16 cellular contexts compared by ENCODE assay signal in the genomic region with DNA sequence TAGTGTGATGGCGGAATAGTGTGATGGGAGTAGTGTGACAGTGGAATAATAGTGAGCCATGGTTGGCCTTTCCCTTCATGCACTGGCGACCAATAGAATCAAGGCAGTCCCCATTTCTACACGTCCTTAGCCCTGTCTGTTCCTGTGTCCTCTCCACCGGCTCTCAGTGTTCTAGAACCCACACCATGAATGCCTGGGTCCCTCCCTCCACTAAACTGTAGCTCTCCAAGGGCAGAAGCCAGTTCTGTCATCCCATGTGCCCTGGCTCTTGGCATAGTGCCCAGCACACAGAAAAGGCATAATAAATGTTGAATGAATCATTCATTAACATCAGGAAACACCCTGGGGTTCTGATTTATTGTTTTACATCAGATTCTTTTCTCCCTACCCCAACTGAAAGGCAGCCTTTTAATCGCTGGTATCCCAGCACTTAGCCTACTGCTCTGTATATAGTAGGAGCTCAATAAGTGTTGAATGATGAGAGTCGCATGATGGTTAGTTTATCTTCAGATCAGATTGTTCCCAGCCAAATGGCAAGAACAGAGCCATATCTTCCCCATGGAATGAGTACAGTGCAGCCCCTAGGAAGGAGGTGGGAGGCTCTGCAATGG.
DNase-seq lines count a peak whose midpoint lies in the region; ATAC-seq and TF ChIP-seq lines count a peak whose summit lies in the region.
"Had no signal": no experiment of that assay in that cellular context is flagged by ENCODE, and none has a peak within 500 bp of the region (broad histone marks: within the 10 kb centered on the region; RNA-seq: fewer than 3 reads in every experiment).

No MANE protein-coding gene starts in this region.

- no peak overlapping the region for H3K4me3 Mint-ChIP-seq in activated T-helper 17 cell treated with anti-CD3 and anti-CD28 coated beads, Interleukin-2, amount 50 U/mL, for 72 hours
- H3K4me3 Mint-ChIP-seq: activated naive CD4-positive, alpha-beta T cell treated with anti-CD3 and anti-CD28 coated beads, Interleukin-2, amount 50 U/mL, for 24 hours; IgD-negative memory B cell had no signal

- H3K36me3 Mint-ChIP-seq in activated T-helper 17 cell treated with anti-CD3 and anti-CD28 coated beads, Interleukin-2, amount 50 U/mL, for 72 hours (ENCODE audit: low read depth) = no peaks in the 10 kb centered on the region
- H3K36me3 Mint-ChIP-seq: activated naive CD4-positive, alpha-beta T cell treated with anti-CD3 and anti-CD28 coated beads, Interleukin-2, amount 50 U/mL, for 24 hours had no signal

- no peaks in the 10 kb centered on the region for H3K4me1 ChIP-seq in stomach
- H3K4me1 ChIP-seq: Caco-2, vagina had no signal

- H3K36me3 ChIP-seq in stomach = no peaks in the 10 kb centered on the region
- H3K36me3 ChIP-seq: vagina had no signal

- peak; percentile 38 for DNase-seq in activated CD4-positive, CD25-positive, alpha-beta regulatory T cell treated with anti-CD3 and anti-CD28 coated beads, Interleukin-2, amount 50 U/mL, for 72 hours
- DNase-seq in activated CD4-positive, CD25-positive, alpha-beta regulatory T cell (lab: John Stamatoyannopoulos, UW) = no peak
- peak; percentile 10 for DNase-seq in ELR (ENCODE audit: low read depth)
- DNase-seq in kidney tubule cell (ENCODE audit: low spot score) = peak; percentile 66
- DNase-seq in stomach = no peak
- no peak for DNase-seq in NCI-H226
- DNase-seq: Caco-2, left cardiac atrium, NCI-H1105 treated with DMSO at 0.1 percent for 48 hours, SIG-M5, T-helper 9 cell had no signal

- 73 to 91% (median 85%) methylated on average over 6 of the region's 6 CpGs for WGBS in stomach, 5 donors

- intact Hi-C loops in stomach (cut with DNase I; ENCODE audit: low total_unique reads) = no loop called here

- peaks cover 4% of the 10 kb centered on the region for H3K9me3 Mint-ChIP-seq in activated T-helper 17 cell treated with anti-CD3 and anti-CD28 coated beads, Interleukin-2, amount 50 U/mL, for 72 hours
- H3K9me3 Mint-ChIP-seq: activated naive CD4-positive, alpha-beta T cell treated with anti-CD3 and anti-CD28 coated beads, Interleukin-2, amount 50 U/mL, for 24 hours had no signal

- H3K27me3 ChIP-seq in stomach = no peaks in the 10 kb centered on the region
- H3K27me3 ChIP-seq: vagina had no signal

- TF ChIP-seq EP300 in stomach (IDR thresholded peaks at IDR 0.05) = no peak

- TF ChIP-seq POLR2A in stomach (IDR thresholded peaks at IDR 0.05) = no peak

- H3K27ac Mint-ChIP-seq in activated T-helper 17 cell treated with anti-CD3 and anti-CD28 coated beads, Interleukin-2, amount 50 U/mL, for 72 hours = no peak overlapping the region
- H3K27ac Mint-ChIP-seq: activated naive CD4-positive, alpha-beta T cell treated with anti-CD3 and anti-CD28 coated beads, Interleukin-2, amount 50 U/mL, for 24 hours; IgD-negative memory B cell had no signal

- H3K9me3 ChIP-seq in stomach = no peaks in the 10 kb centered on the region
- H3K9me3 ChIP-seq: Caco-2, vagina had no signal

- no peaks in the 10 kb centered on the region for H3K4me1 Mint-ChIP-seq in activated T-helper 17 cell treated with anti-CD3 and anti-CD28 coated beads, Interleukin-2, amount 50 U/mL, for 72 hours
- H3K4me1 Mint-ChIP-seq: activated naive CD4-positive, alpha-beta T cell treated with anti-CD3 and anti-CD28 coated beads, Interleukin-2, amount 50 U/mL, for 24 hours had no signal

- no peaks in the 10 kb centered on the region for H3K27me3 Mint-ChIP-seq in activated T-helper 17 cell treated with anti-CD3 and anti-CD28 coated beads, Interleukin-2, amount 50 U/mL, for 72 hours
- H3K27me3 Mint-ChIP-seq: activated naive CD4-positive, alpha-beta T cell treated with anti-CD3 and anti-CD28 coated beads, Interleukin-2, amount 50 U/mL, for 24 hours; IgD-negative memory B cell had no signal

- H3K27ac ChIP-seq in stomach = no peak overlapping the region
- H3K27ac ChIP-seq: vagina had no signal

- H3K4me3 ChIP-seq in stomach = no peak overlapping the region
- H3K4me3 ChIP-seq: vagina had no signal

- ATAC-seq in activated T-helper 17 cell treated with anti-CD3 and anti-CD28 coated beads, Interleukin-2, amount 50 U/mL, for 72 hours (replicated peaks) = peak; percentile 65
- no peak for ATAC-seq in HG02973 (IDR thresholded peaks at IDR 0.05; ENCODE audit: unreplicated experiment)

- no peak for TF ChIP-seq CTCF in stomach (IDR thresholded peaks at IDR 0.05)

Comparison
In these comparisons a context has a peak if more than half of its experiments do, and no peak if none do; other contexts are left out.
1. DNase-seq: peak in activated CD4-positive, CD25-positive, alpha-beta regulatory T cell treated with anti-CD3 and anti-CD28 coated beads, Interleukin-2, amount 50 U/mL, for 72 hours (single experiment), ELR (single experiment) and kidney tubule cell (single experiment); none in activated CD4-positive, CD25-positive, alpha-beta regulatory T cell (0 of 4), stomach (single experiment) and NCI-H226 (single experiment).